ENCODE assay signal across 8 cellular contexts in genomic region chr22:46116491-46116958, GRCh38. TPM values are rescaled to one million over a fixed set of nuclear protein-coding genes. Genes with fewer than 3 reads are reported as not detected.
DNase-seq lines count a peak whose midpoint lies in the region; ATAC-seq and TF ChIP-seq lines count a peak whose summit lies in the region.

No MANE protein-coding gene starts in this region.

- intact Hi-C loops in ovary (cut with DNase I) = loop anchor here in 3 of 4 donors (1.0 to 2.0 kb wide), 2 partner anchors 110 kb away; no protein-coding TSS in a partner anchor

- H3K27me3 ChIP-seq in ovary (no peaks in the 10 kb centered on the region), suprapubic skin (no peaks in the 10 kb centered on the region)

- TF ChIP-seq POLR2A in ovary (IDR thresholded peaks at IDR 0.05) (no peak), suprapubic skin (IDR thresholded peaks at IDR 0.05) (no peak)

- H3K4me3 Mint-ChIP-seq in activated naive CD4-positive, alpha-beta T cell treated with anti-CD3 and anti-CD28 coated beads, Interleukin-2, amount 10 ng/mL, durations not matched to agents 7 days and 5 days = no peak overlapping the region

- H3K27ac Mint-ChIP-seq in activated naive CD4-positive, alpha-beta T cell treated with anti-CD3 and anti-CD28 coated beads, Interleukin-2, amount 10 ng/mL, durations not matched to agents 7 days and 5 days = peak overlapping the region; percentile 62

- peak; percentile 31 for ATAC-seq in SK-N-SH treated with all-trans-retinoic acid at 6 μM for 48 hours
- ATAC-seq in GM21825 (IDR thresholded peaks at IDR 0.05; ENCODE audit: unreplicated experiment) = no peak

- no peak overlapping the region for H3K4me3 ChIP-seq in Jurkat, Clone E6-1 (ENCODE audit: low read length)
- H3K4me3 ChIP-seq in ovary (no peak overlapping the region), suprapubic skin (no peak overlapping the region)

- no peaks in the 10 kb centered on the region for H3K9me3 Mint-ChIP-seq in activated naive CD4-positive, alpha-beta T cell treated with anti-CD3 and anti-CD28 coated beads, Interleukin-2, amount 10 ng/mL, durations not matched to agents 7 days and 5 days

- no peaks in the 10 kb centered on the region for H3K36me3 Mint-ChIP-seq in activated naive CD4-positive, alpha-beta T cell treated with anti-CD3 and anti-CD28 coated beads, Interleukin-2, amount 10 ng/mL, durations not matched to agents 7 days and 5 days

- H3K36me3 ChIP-seq in ovary (no peaks in the 10 kb centered on the region), suprapubic skin (peaks cover 22% of the 10 kb centered on the region)

- H3K4me1 ChIP-seq in ovary (ENCODE audit: insufficient read depth) (peaks cover 27% of the 10 kb centered on the region), suprapubic skin (peaks cover 72% of the 10 kb centered on the region)

- DNase-seq in GM10266 (ENCODE audit: extremely low spot score) (peak; percentile 97), globus pallidus (ENCODE audit: low spot score) (peak; percentile 93), ovary (peak; percentile 95 to 98 (median 97)), suprapubic skin (ENCODE audit: low spot score in 2 of 2) (peak; percentile 97)
- DNase-seq in Jurkat, Clone E6-1 (ENCODE audit: low read depth, low spot score) = peak; percentile 34
- DNase-seq in activated naive CD4-positive, alpha-beta T cell treated with anti-CD3 and anti-CD28 coated beads, Interleukin-2, amount 10 ng/mL, durations not matched to agents 7 days and 5 days = peak; percentile 92

- H3K9me3 ChIP-seq in ovary (no peaks in the 10 kb centered on the region), suprapubic skin (no peaks in the 10 kb centered on the region)

- H3K27ac ChIP-seq in ovary = peak overlapping the region; percentile 57 to 69
- H3K27ac ChIP-seq in suprapubic skin = peak overlapping the region; percentile 76

- peak; percentile 82 for TF ChIP-seq CTCF in GM10266 (IDR thresholded peaks at IDR 0.05; ENCODE audit: control insufficient read depth, insufficient read depth, low read depth, missing control alignments)
- TF ChIP-seq CTCF in ovary (IDR thresholded peaks at IDR 0.05) = peak in 2 of 3 donors; percentile 96 to 97
- peak; percentile 88 to 89 for TF ChIP-seq CTCF in suprapubic skin (IDR thresholded peaks at IDR 0.05)

- H3K27me3 Mint-ChIP-seq in activated naive CD4-positive, alpha-beta T cell treated with anti-CD3 and anti-CD28 coated beads, Interleukin-2, amount 10 ng/mL, durations not matched to agents 7 days and 5 days = no peaks in the 10 kb centered on the region

- TF ChIP-seq EP300 in ovary (IDR thresholded peaks at IDR 0.05) (no peak), suprapubic skin (IDR thresholded peaks at IDR 0.05) (no peak)

- 16 to 20% (median 19%) methylated on average over 5 to 28 of the region's 28 CpGs for WGBS in ovary, 3 donors
- 4% methylated on average over 4 of the region's 28 CpGs for WGBS in suprapubic skin

- CTCF ChIA-PET in activated naive CD4-positive, alpha-beta T cell treated with anti-CD3 and anti-CD28 coated beads, Interleukin-2, amount 10 ng/mL, durations not matched to agents 7 days and 5 days (lab: Charles Lee) = interaction anchor here (0.8 to 13.6 kb wide), 15 partner anchors 12 to 175 kb away, joined by 3 to 257 read pairs (median 4); no protein-coding TSS in a partner anchor

- H3K4me1 Mint-ChIP-seq in activated naive CD4-positive, alpha-beta T cell treated with anti-CD3 and anti-CD28 coated beads, Interleukin-2, amount 10 ng/mL, durations not matched to agents 7 days and 5 days = peaks cover 9% of the 10 kb centered on the region

TF ChIP-seq in SK-N-SH treated with all-trans-retinoic acid at 6 μM for 48 hours, 23 proteins besides CTCF, POLR2A, EP300 and RAD21:
- TF ChIP-seq CSDC2 (CRISPR knock-in tag; IDR thresholded peaks at IDR 0.05) (no peak), ZNF8 (CRISPR knock-in tag; IDR thresholded peaks at IDR 0.05) (0 out of 2 replicates have a peak, but pooled peaks have one; percentile 4), PATZ1 (CRISPR knock-in tag; IDR thresholded peaks at IDR 0.05; ENCODE audit: borderline replicate concordance) (peak; percentile 64; the same call in 1 of the 2 replicates), TOX (CRISPR knock-in tag; IDR thresholded peaks at IDR 0.05; ENCODE audit: borderline replicate concordance) (0 out of 2 replicates have a peak, but pooled peaks have one; percentile 34)

RNA-seq across cellular contexts. Expression of gene PPARA, which starts 33.8 kb away (rescaled TPM):
- polyA plus RNA-seq in Jurkat, Clone E6-1 (2012; ENCODE audit: insufficient read depth, insufficient read length) = 9.1 TPM
- total RNA-seq in ovary = 10 to 100 TPM in 6 of 7 donors, 1 to 10 TPM in 1; 9.7 to 41.0 (median 34.0) TPM
- polyA plus RNA-seq in ovary = 10 to 100 TPM; 12.8 to 16.0 TPM
- 10 to 100 TPM; 18.7 to 53.8 (median 32.0) TPM for total RNA-seq in suprapubic skin

Comparison
In these comparisons a context has a peak if more than half of its experiments do, and no peak if none do; other contexts are left out.
1. DNase-seq: peak in every context shown above with its lines; median percentile 97 in GM10266; 97 in ovary; 97 in suprapubic skin; 93 in globus pallidus; 92 in activated naive CD4-positive, alpha-beta T cell treated with anti-CD3 and anti-CD28 coated beads, Interleukin-2, amount 10 ng/mL, durations not matched to agents 7 days and 5 days; 34 in Jurkat, Clone E6-1.